ENCODE assay signal across 9 cellular contexts in the genomic region with DNA sequence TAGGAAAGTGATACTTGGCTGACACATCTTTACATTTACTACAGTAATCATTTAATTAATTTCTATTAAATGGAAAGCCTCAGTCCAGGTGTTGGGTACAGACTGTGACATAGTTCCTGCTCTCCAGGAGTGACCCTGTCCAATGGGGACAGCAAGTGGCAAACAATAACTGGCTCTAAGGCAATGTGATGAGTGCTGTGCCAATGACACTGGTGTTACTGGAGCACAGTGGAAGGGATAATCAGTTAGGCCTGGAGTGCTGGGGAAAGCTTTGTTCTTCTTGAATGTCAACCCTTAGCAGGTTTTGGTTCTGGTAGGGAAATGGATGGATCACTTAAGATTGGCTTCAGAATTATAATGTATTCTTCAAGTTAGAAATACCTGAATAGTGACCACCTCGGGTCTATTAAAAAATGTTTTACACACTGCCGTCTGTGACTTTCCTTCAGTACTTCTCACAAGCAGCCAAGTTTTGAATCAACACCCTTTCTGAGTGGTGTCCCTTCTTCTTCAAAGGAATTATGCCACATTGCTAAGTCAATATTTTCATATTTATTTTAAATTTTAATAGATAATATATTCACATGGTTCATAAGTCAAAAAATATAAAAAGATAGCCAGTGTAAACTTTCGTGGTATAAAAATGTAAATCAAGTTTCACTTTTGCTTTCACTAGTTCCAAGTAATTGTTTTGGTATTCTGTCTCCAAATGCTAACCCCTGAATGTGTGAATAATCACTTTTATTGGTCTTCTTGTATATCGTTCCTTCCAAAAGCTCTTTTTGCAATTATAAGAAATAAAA. TPM values are rescaled to one million over a fixed set of nuclear protein-coding genes. Genes with fewer than 3 reads are reported as not detected.
DNase-seq lines count a peak whose midpoint lies in the region; ATAC-seq and TF ChIP-seq lines count a peak whose summit lies in the region.
"Had no signal": no experiment of that assay in that cellular context is flagged by ENCODE, and none has a peak within 500 bp of the region (broad histone marks: within the 10 kb centered on the region; RNA-seq: fewer than 3 reads in every experiment).

No MANE protein-coding gene starts in this region.

- H3K4me1 ChIP-seq in ascending aorta, result peaks cover 4 to 6% of the 10 kb centered on the region in 2 donors
- H3K4me1 ChIP-seq in tibial nerve, result peaks cover 0 to 15% (median 5%) of the 10 kb centered on the region in 4 donors

- no peak for ATAC-seq in GM21786 (IDR thresholded peaks at IDR 0.05; ENCODE audit: unreplicated experiment)
- ATAC-seq: HCT116 had no signal

- no peak for DNase-seq in activated naive CD4-positive, alpha-beta T cell treated with anti-CD3 and anti-CD28 coated beads for 36 hours
- no peak for DNase-seq in activated naive CD4-positive, alpha-beta T cell treated with anti-CD3 and anti-CD28 coated beads, Interleukin-2, amount 50 U/mL, for 16 hours
- DNase-seq in ascending aorta (ENCODE audit: low spot score in 2 of 2) (no peak), lung microvascular endothelial cell (ENCODE audit: low read depth in 2 of 2) (peak; percentile 44 to 62), tibial nerve (ENCODE audit: low spot score in 2 of 2) (no peak), 8988T (no peak), NCI-H1048 (lab: John Stamatoyannopoulos, UW) (no peak)

- H3K4me3 ChIP-seq in ascending aorta (peak overlapping the region; percentile 31 to 59), tibial nerve (peak overlapping the region in 2 of 4 donors; percentile 15 to 19)

- WGBS in tibial nerve, 2 donors, result 35 to 40% methylated on average over 4 of the region's 4 CpGs

- no peaks in the 10 kb centered on the region for H3K9me3 Mint-ChIP-seq in activated naive CD4-positive, alpha-beta T cell treated with anti-CD3 and anti-CD28 coated beads for 36 hours

- no peaks in the 10 kb centered on the region for H3K27me3 ChIP-seq in ascending aorta
- H3K27me3 ChIP-seq in tibial nerve, result no peaks in the 10 kb centered on the region

- peaks cover 25% of the 10 kb centered on the region for H3K4me1 Mint-ChIP-seq in activated naive CD4-positive, alpha-beta T cell treated with anti-CD3 and anti-CD28 coated beads for 36 hours (ENCODE audit: low read depth)

- intact Hi-C loops in activated naive CD4-positive, alpha-beta T cell treated with anti-CD3 and anti-CD28 coated beads for 36 hours (cut with micrococcal nuclease), result no loop called here
- intact Hi-C loops in ascending aorta (cut with DNase I), result no loop called here

- peak overlapping the region; percentile 74 for H3K27ac Mint-ChIP-seq in activated naive CD4-positive, alpha-beta T cell treated with anti-CD3 and anti-CD28 coated beads for 36 hours

- CTCF ChIA-PET in activated naive CD4-positive, alpha-beta T cell treated with anti-CD3 and anti-CD28 coated beads for 36 hours (lab: Charles Lee), result no interaction called here

- H3K27ac ChIP-seq in ascending aorta (peak overlapping the region; percentile 54 to 60), tibial nerve (peak overlapping the region in 3 of 4 donors; percentile 21 to 69 (median 57))

- H3K36me3 ChIP-seq in ascending aorta (peaks cover 36 to 53% of the 10 kb centered on the region in 2 donors), tibial nerve (peaks cover 7 to 80% (median 17%) of the 10 kb centered on the region in 3 donors)

- no peak for TF ChIP-seq POLR2A in tibial nerve (IDR thresholded peaks at IDR 0.05)

- no peaks in the 10 kb centered on the region for H3K9me3 ChIP-seq in ascending aorta
- no peaks in the 10 kb centered on the region for H3K9me3 ChIP-seq in tibial nerve

- peak overlapping the region; percentile 50 for H3K4me3 Mint-ChIP-seq in activated naive CD4-positive, alpha-beta T cell treated with anti-CD3 and anti-CD28 coated beads for 36 hours

- peaks cover 36% of the 10 kb centered on the region for H3K36me3 Mint-ChIP-seq in activated naive CD4-positive, alpha-beta T cell treated with anti-CD3 and anti-CD28 coated beads for 36 hours (ENCODE audit: low read depth)

- no peak for TF ChIP-seq CTCF in ascending aorta (IDR thresholded peaks at IDR 0.05)
- no peak for TF ChIP-seq CTCF in tibial nerve (IDR thresholded peaks at IDR 0.05)

- TF ChIP-seq EP300 in tibial nerve (IDR thresholded peaks at IDR 0.05), result no peak

- H3K27me3 Mint-ChIP-seq in activated naive CD4-positive, alpha-beta T cell treated with anti-CD3 and anti-CD28 coated beads for 36 hours (ENCODE audit: low read depth), result no peaks in the 10 kb centered on the region

RNA-seq across cellular contexts. Expression of a gene that starts 9.6 kb away (rescaled TPM):
- 10 to 100 TPM; 70.9 to 71.3 TPM for total RNA-seq in activated naive CD4-positive, alpha-beta T cell treated with anti-CD3 and anti-CD28 coated beads for 36 hours
- total RNA-seq in ascending aorta (24.5 TPM), lung microvascular endothelial cell (22.4 and 25.4 TPM in 2 replicates), tibial nerve (10 to 100 TPM; 39.3 to 45.0 (median 40.9) TPM)

RNA-seq across cellular contexts. Expression of a gene that starts 57.1 kb away (rescaled TPM):
- total RNA-seq in activated naive CD4-positive, alpha-beta T cell treated with anti-CD3 and anti-CD28 coated beads for 36 hours, result 10 to 100 TPM; 53.4 to 57.1 TPM
- 28.4 TPM for total RNA-seq in ascending aorta
- total RNA-seq in lung microvascular endothelial cell, result 16.8 and 17.5 TPM in 2 replicates
- total RNA-seq in tibial nerve, result 10 to 100 TPM in 3 of 4 donors, 1 to 10 TPM in 1; 9.4 to 50.7 (median 25.8) TPM

Comparison
In these comparisons a context has a peak if more than half of its experiments do, and no peak if none do; other contexts are left out.
1. DNase-seq: peak in lung microvascular endothelial cell (2 of 2); none in activated naive CD4-positive, alpha-beta T cell treated with anti-CD3 and anti-CD28 coated beads for 36 hours (single experiment), activated naive CD4-positive, alpha-beta T cell treated with anti-CD3 and anti-CD28 coated beads, Interleukin-2, amount 50 U/mL, for 16 hours (single experiment), ascending aorta (0 of 2), tibial nerve (0 of 2), 8988T (single experiment) and NCI-H1048 (single experiment).